Comparison of ENCODE assay signal across 21 cellular contexts in the genomic region with DNA sequence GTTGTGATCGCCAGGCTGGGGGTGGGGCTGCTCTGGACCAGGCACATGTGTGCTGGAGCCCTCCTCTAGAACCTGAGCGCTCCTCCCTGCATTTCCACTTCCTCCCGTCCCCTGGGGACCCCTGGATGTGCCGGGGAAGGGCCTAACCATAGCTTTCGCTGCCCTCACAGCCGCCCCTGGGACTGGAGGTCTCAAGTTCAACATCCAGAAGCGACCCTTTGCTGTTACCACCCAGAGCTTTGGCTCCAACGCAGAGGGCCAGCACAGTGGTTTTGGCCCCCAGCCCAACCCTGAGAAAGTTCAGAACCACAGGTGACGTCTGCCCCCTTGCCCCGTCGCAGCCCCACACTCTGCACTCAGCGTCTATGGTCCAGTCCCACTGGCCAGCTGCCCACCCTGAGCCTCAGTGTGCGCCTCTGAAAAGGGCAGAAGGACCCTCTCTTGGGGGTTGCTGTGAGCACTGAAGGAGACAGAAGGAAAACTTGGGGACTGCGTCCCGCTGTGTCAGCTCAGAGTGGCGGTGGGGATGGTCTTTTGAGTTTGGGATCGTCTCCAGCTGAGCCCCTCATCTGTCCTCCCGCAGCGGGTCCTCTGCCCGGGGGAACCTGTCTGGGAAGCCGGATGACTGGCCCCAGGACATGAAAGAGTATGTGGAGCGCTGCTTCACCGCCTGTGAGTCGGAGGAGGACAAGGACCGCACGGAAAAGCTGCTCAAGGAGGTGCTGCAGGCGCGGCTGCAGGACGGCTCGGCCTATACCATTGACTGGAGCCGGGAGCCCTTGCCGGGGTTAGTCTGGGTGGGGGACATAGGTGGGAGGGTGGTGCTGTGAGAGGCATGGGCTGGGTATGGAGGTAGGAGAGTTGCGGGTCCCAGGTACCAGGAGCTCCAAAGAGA. TPM values are rescaled to one million over a fixed set of nuclear protein-coding genes. Genes with fewer than 3 reads are reported as not detected.
"Had no signal": no experiment of that assay in that cellular context is flagged by ENCODE, and none has a peak within 500 bp of the region (broad histone marks: within the 10 kb centered on the region; RNA-seq: fewer than 3 reads in every experiment).

No MANE protein-coding gene starts in this region.

- ATAC-seq: pancreas; stimulated activated effector memory CD8-positive, alpha-beta T cell treated with anti-CD3 and anti-CD28 coated beads, Interleukin-12 subunit alpha, Interleukin-12 subunit beta, amount 100 ng/mL, for 72 hours had no signal

- H3K27me3 Mint-ChIP-seq: activated B cell treated with CpG ODN at 0.5 μM for 24 hours; activated CD4-positive, alpha-beta memory T cell treated with anti-CD3 and anti-CD28 coated beads for 36 hours; activated naive CD8-positive, alpha-beta T cell; type B pancreatic cell had no signal

- DNase-seq: activated B cell treated with CpG ODN at 0.5 μM for 24 hours; activated CD4-positive, alpha-beta memory T cell treated with anti-CD3 and anti-CD28 coated beads for 36 hours; activated CD4-positive, alpha-beta T cell treated with anti-CD3 and anti-CD28 coated beads for 4 hours; activated T-cell treated with anti-CD3 and anti-CD28 coated beads for 4 hours; dorsolateral prefrontal cortex; endodermal cell; foreskin melanocyte; glutamatergic neuron; hypothalamus; left ventricle myocardium inferior; mammary epithelial cell; sigmoid colon; stimulated activated CD4-positive, alpha-beta T cell treated with anti-CD3 and anti-CD28 coated beads, Interleukin-4, amount 100 ng/mL, for 24 hours; testis had no signal

- H3K27ac ChIP-seq: dorsolateral prefrontal cortex, left ventricle myocardium inferior, pancreas, sigmoid colon, testis had no signal

- H3K9me3 Mint-ChIP-seq: activated B cell treated with CpG ODN at 0.5 μM for 24 hours; activated CD4-positive, alpha-beta memory T cell treated with anti-CD3 and anti-CD28 coated beads for 36 hours; activated T-helper 1 cell treated with anti-CD3 and anti-CD28 coated beads, Interleukin-12 subunit alpha, Interleukin-12 subunit beta, Interleukin-2, Interleukin-4 antibody, amounts not matched to agents 30 ng/mL and 10 ng/mL and 1 ng/mL, durations not matched to agents 14 hours and 24 hours and 36 hours; endodermal cell; stimulated activated effector memory CD8-positive, alpha-beta T cell treated with anti-CD3 and anti-CD28 coated beads, Interleukin-12 subunit alpha, Interleukin-12 subunit beta, amount 100 ng/mL, for 72 hours; type B pancreatic cell had no signal

- H3K9me3 ChIP-seq: left ventricle myocardium inferior, pancreas, sigmoid colon, testis had no signal

- H3K27me3 ChIP-seq: dorsolateral prefrontal cortex, pancreas, sigmoid colon, testis had no signal

- H3K4me3 Mint-ChIP-seq: activated B cell treated with CpG ODN at 0.5 μM for 24 hours; activated CD4-positive, alpha-beta memory T cell treated with anti-CD3 and anti-CD28 coated beads for 36 hours; activated naive CD8-positive, alpha-beta T cell; activated T-helper 1 cell treated with anti-CD3 and anti-CD28 coated beads, Interleukin-12 subunit alpha, Interleukin-12 subunit beta, Interleukin-2, Interleukin-4 antibody, amounts not matched to agents 30 ng/mL and 10 ng/mL and 1 ng/mL, durations not matched to agents 14 hours and 24 hours and 36 hours; endodermal cell; stimulated activated effector memory CD8-positive, alpha-beta T cell treated with anti-CD3 and anti-CD28 coated beads, Interleukin-12 subunit alpha, Interleukin-12 subunit beta, amount 100 ng/mL, for 72 hours; type B pancreatic cell had no signal

- H3K27ac Mint-ChIP-seq: activated B cell treated with CpG ODN at 0.5 μM for 24 hours; activated CD4-positive, alpha-beta memory T cell treated with anti-CD3 and anti-CD28 coated beads for 36 hours; activated naive CD8-positive, alpha-beta T cell; activated T-helper 1 cell treated with anti-CD3 and anti-CD28 coated beads, Interleukin-12 subunit alpha, Interleukin-12 subunit beta, Interleukin-2, Interleukin-4 antibody, amounts not matched to agents 30 ng/mL and 10 ng/mL and 1 ng/mL, durations not matched to agents 14 hours and 24 hours and 36 hours; endodermal cell; stimulated activated effector memory CD8-positive, alpha-beta T cell treated with anti-CD3 and anti-CD28 coated beads, Interleukin-12 subunit alpha, Interleukin-12 subunit beta, amount 100 ng/mL, for 72 hours; type B pancreatic cell had no signal

- H3K4me3 ChIP-seq: dorsolateral prefrontal cortex, left ventricle myocardium inferior, pancreas, sigmoid colon, testis had no signal

RNA-seq across cellular contexts. Expression of gene CDC42EP5, which starts 18.1 kb away (rescaled TPM):
- total RNA-seq: activated B cell treated with CpG ODN at 0.5 μM for 24 hours; activated CD4-positive, alpha-beta memory T cell treated with anti-CD3 and anti-CD28 coated beads for 36 hours; activated T-helper 1 cell treated with anti-CD3 and anti-CD28 coated beads, Interleukin-12 subunit alpha, Interleukin-12 subunit beta, Interleukin-2, Interleukin-4 antibody, amounts not matched to agents 30 ng/mL and 10 ng/mL and 1 ng/mL, durations not matched to agents 14 hours and 24 hours and 36 hours had no signal

RNA-seq across cellular contexts. Expression of gene TTYH1, which starts 39.8 kb away (rescaled TPM):
- total RNA-seq: activated B cell treated with CpG ODN at 0.5 μM for 24 hours; activated CD4-positive, alpha-beta memory T cell treated with anti-CD3 and anti-CD28 coated beads for 36 hours; kidney epithelial cell had no signal
- polyA plus RNA-seq: mammary epithelial cell had no signal

RNA-seq across cellular contexts. Expression of gene LAIR2, which starts 47.6 kb away (rescaled TPM):
- total RNA-seq: activated B cell treated with CpG ODN at 0.5 μM for 24 hours; activated CD4-positive, alpha-beta memory T cell treated with anti-CD3 and anti-CD28 coated beads for 36 hours; endodermal cell; epithelial cell of proximal tubule; kidney epithelial cell; left ventricle myocardium inferior; mammary epithelial cell; pancreas; sigmoid colon; testis had no signal
- polyA plus RNA-seq: mammary epithelial cell, pancreas had no signal
